In genomic region chr6:149717588-149718458, GRCh38 we compare ENCODE assay signal across 8 cellular contexts. TPM values are rescaled to one million over a fixed set of nuclear protein-coding genes. Genes with fewer than 3 reads are reported as not detected.
DNase-seq lines count a peak whose midpoint lies in the region; ATAC-seq, FAIRE-seq and TF ChIP-seq lines count a peak whose summit lies in the region.

LATS1 (minus strand) TSS chr6:149718101; CDS start chr6:149702126, 15,975 bp downstream.

- ATAC-seq in GM19043 (IDR thresholded peaks at IDR 0.05; ENCODE audit: low read depth, unreplicated experiment) (peak; percentile 83), HG03354 (IDR thresholded peaks at IDR 0.05; ENCODE audit: poor library complexity, severe bottlenecking, unreplicated experiment) (peak; percentile 93)

- H3K27ac ChIP-seq in kidney (ENCODE audit: low read depth in 2 of 2, low read length in 2 of 2), result peak within 1 kb of the TSS; percentile 96 to 99

- no peaks in the 10 kb centered on the region for H3K36me3 ChIP-seq in kidney (ENCODE audit: control insufficient read depth in 1 of 2, insufficient read depth in 2 of 2, low read length in 2 of 2)

- DNase-seq in AG20443 (ENCODE audit: low spot score) (peak; percentile 95), NCI-H460 (ENCODE audit: extremely low read depth, low read depth) (peak; percentile 60), cerebellar cortex (ENCODE audit: low spot score) (peak; percentile 79), kidney (peak; percentile 97)
- peak; percentile 91 for DNase-seq in activated CD4-positive, CD25-positive, alpha-beta regulatory T cell treated with anti-CD3 and anti-CD28 coated beads, Interleukin-2, amount 50 U/mL, for 72 hours
- peak; percentile 94 for DNase-seq in stimulated activated CD4-positive, alpha-beta T cell treated with anti-CD3 and anti-CD28 coated beads, Interleukin-15, amount 100 ng/mL, for 24 hours

- H3K9ac ChIP-seq in kidney (ENCODE audit: low read length in 2 of 2), result peak within 1 kb of the TSS; percentile 57 to 98

- TF ChIP-seq CTCF in kidney (IDR thresholded peaks at IDR 0.05; ENCODE audit: borderline replicate concordance, extremely low read depth, insufficient read depth), result no peak

- intact Hi-C loops in kidney (cut with DNase I), result no loop called here

- no peaks in the 10 kb centered on the region for H3K9me3 ChIP-seq in kidney (ENCODE audit: control insufficient read depth in 1 of 2, low read length in 2 of 2)

- FAIRE-seq in kidney (lab: Jason Lieb, UNC), result no peak

- peak within 1 kb of the TSS; percentile 75 to 79 for H3K4me3 ChIP-seq in kidney (ENCODE audit: low read length in 2 of 2)

- H3K4me1 ChIP-seq in kidney (ENCODE audit: control insufficient read depth in 1 of 2, insufficient read depth in 1 of 2, low read depth in 1 of 2, low read length in 2 of 2), result peaks cover 3 to 5% of the 10 kb centered on the region in 2 donors

RNA-seq across cellular contexts. Expression of gene LATS1, which starts in this region (rescaled TPM):
- 15.8 and 16.9 TPM in 2 replicates for total RNA-seq in NCI-H460 (2014; rRNA removed; shearing (Covaris generic))
- 7.0 and 7.3 TPM in 2 replicates for polyA plus RNA-seq in NCI-H460 (2014; cell fraction: nucleus; rRNA removed)
- total RNA-seq in kidney, result 32.4 TPM
- polyA plus RNA-seq in kidney (ENCODE audit: insufficient read depth, low read depth, low replicate concordance), result 3.3 TPM

Comparison
In these comparisons a context has a peak if more than half of its experiments do, and no peak if none do; other contexts are left out.
1. Peak in every context shown above with its lines: DNase-seq, ATAC-seq, H3K4me3 ChIP-seq and H3K27ac ChIP-seq.